12 cellular contexts compared by ENCODE assay signal in genomic region chr3:111277226-111277625, GRCh38.
DNase-seq lines count a peak whose midpoint lies in the region; ATAC-seq and TF ChIP-seq lines count a peak whose summit lies in the region.
"Had no signal": no experiment of that assay in that cellular context is flagged by ENCODE, and none has a peak within 500 bp of the region (broad histone marks: within the 10 kb centered on the region; RNA-seq: fewer than 3 reads in every experiment).

No MANE protein-coding gene starts in this region.

- H3K36me3 Mint-ChIP-seq in activated naive CD8-positive, alpha-beta T cell treated with anti-CD3 and anti-CD28 coated beads, Interleukin-2, amount 10 ng/mL, durations not matched to agents 7 days and 5 days, result peaks cover 7% of the 10 kb centered on the region
- no peaks in the 10 kb centered on the region for H3K36me3 Mint-ChIP-seq in activated naive CD8-positive, alpha-beta T cell treated with anti-CD3 and anti-CD28 coated beads for 36 hours
- no peaks in the 10 kb centered on the region for H3K36me3 Mint-ChIP-seq in WTC11

- H3K4me1 Mint-ChIP-seq in activated naive CD8-positive, alpha-beta T cell treated with anti-CD3 and anti-CD28 coated beads, Interleukin-2, amount 10 ng/mL, durations not matched to agents 7 days and 5 days, result peaks cover 20% of the 10 kb centered on the region
- H3K4me1 Mint-ChIP-seq in activated naive CD8-positive, alpha-beta T cell treated with anti-CD3 and anti-CD28 coated beads for 36 hours, result peaks cover 16% of the 10 kb centered on the region
- peaks cover 17% of the 10 kb centered on the region for H3K4me1 Mint-ChIP-seq in WTC11

- CTCF ChIA-PET in WTC11 (lab: Charles Lee), result interaction anchor here (0.7 to 1.5 kb wide), 8 partner anchors 11 to 301 kb away, joined by 3 to 14 read pairs (median 4); no protein-coding TSS in a partner anchor

- DNase-seq in activated naive CD8-positive, alpha-beta T cell treated with anti-CD3 and anti-CD28 coated beads, Interleukin-2, amount 10 ng/mL, durations not matched to agents 7 days and 5 days, result no peak
- DNase-seq in activated naive CD8-positive, alpha-beta T cell treated with anti-CD3 and anti-CD28 coated beads for 36 hours, result no peak
- no peak for DNase-seq in WTC11 (ENCODE audit: low spot score)
- peak; percentile 41 for DNase-seq in iPS DF 4.7 (ENCODE audit: extremely low read depth, low spot score)
- DNase-seq in NCI-H748 treated with DMSO at 0.1 percent for 48 hours (lab: John Stamatoyannopoulos, UW), result no peak
- DNase-seq in stimulated activated CD4-positive, alpha-beta T cell treated with anti-CD3 and anti-CD28 coated beads, Interleukin-4, amount 100 ng/mL, for 4 hours, result no peak
- DNase-seq in HUDEP-2 (lab: John Stamatoyannopoulos, UW; ENCODE audit: unreplicated experiment in 76 of 76), result no peak
- DNase-seq: activated gamma-delta T cell, BE2C, left cardiac atrium, Peyer's patch had no signal

- H3K9me3 Mint-ChIP-seq in activated naive CD8-positive, alpha-beta T cell treated with anti-CD3 and anti-CD28 coated beads, Interleukin-2, amount 10 ng/mL, durations not matched to agents 7 days and 5 days, result peaks cover 2% of the 10 kb centered on the region
- H3K9me3 Mint-ChIP-seq in activated naive CD8-positive, alpha-beta T cell treated with anti-CD3 and anti-CD28 coated beads for 36 hours, result no peaks in the 10 kb centered on the region
- no peaks in the 10 kb centered on the region for H3K9me3 Mint-ChIP-seq in WTC11

- no peaks in the 10 kb centered on the region for H3K27me3 Mint-ChIP-seq in activated naive CD8-positive, alpha-beta T cell treated with anti-CD3 and anti-CD28 coated beads, Interleukin-2, amount 10 ng/mL, durations not matched to agents 7 days and 5 days
- H3K27me3 Mint-ChIP-seq in activated naive CD8-positive, alpha-beta T cell treated with anti-CD3 and anti-CD28 coated beads for 36 hours, result no peaks in the 10 kb centered on the region
- no peaks in the 10 kb centered on the region for H3K27me3 Mint-ChIP-seq in WTC11 (ENCODE audit: low read depth)

- TF ChIP-seq CTCF in WTC11 (IDR thresholded peaks at IDR 0.05), result no peak

- H3K4me3 Mint-ChIP-seq in activated naive CD8-positive, alpha-beta T cell treated with anti-CD3 and anti-CD28 coated beads, Interleukin-2, amount 10 ng/mL, durations not matched to agents 7 days and 5 days, result peak overlapping the region; percentile 23
- H3K4me3 Mint-ChIP-seq in activated naive CD8-positive, alpha-beta T cell treated with anti-CD3 and anti-CD28 coated beads for 36 hours, result no peak overlapping the region
- H3K4me3 Mint-ChIP-seq in WTC11, result no peak overlapping the region

- no peak for ATAC-seq in activated naive CD8-positive, alpha-beta T cell treated with anti-CD3 and anti-CD28 coated beads, Interleukin-2, amount 10 ng/mL, durations not matched to agents 7 days and 5 days (ENCODE audit: low read depth)
- ATAC-seq in WTC11, result peak; percentile 87
- no peak for ATAC-seq in GM21717 (IDR thresholded peaks at IDR 0.05; ENCODE audit: unreplicated experiment)
- ATAC-seq: left cardiac atrium had no signal

- no peak overlapping the region for H3K27ac Mint-ChIP-seq in activated naive CD8-positive, alpha-beta T cell treated with anti-CD3 and anti-CD28 coated beads, Interleukin-2, amount 10 ng/mL, durations not matched to agents 7 days and 5 days
- H3K27ac Mint-ChIP-seq in activated naive CD8-positive, alpha-beta T cell treated with anti-CD3 and anti-CD28 coated beads for 36 hours, result no peak overlapping the region
- no peak overlapping the region for H3K27ac Mint-ChIP-seq in WTC11

- POLR2A ChIA-PET in activated naive CD8-positive, alpha-beta T cell treated with anti-CD3 and anti-CD28 coated beads, Interleukin-2, amount 10 ng/mL, durations not matched to agents 7 days and 5 days (lab: Charles Lee), result no interaction called here
- POLR2A ChIA-PET in WTC11 (lab: Charles Lee), result no interaction called here

TF ChIP-seq in WTC11, 78 proteins besides CTCF, POLR2A, EP300 and RAD21:
- TF ChIP-seq ETV6 (CRISPR knock-in tag; IDR thresholded peaks at IDR 0.05) (no peak), TCF7 (CRISPR knock-in tag; IDR thresholded peaks at IDR 0.05; ENCODE audit: low read depth) (no peak), ZMAT4 (CRISPR knock-in tag; IDR thresholded peaks at IDR 0.05) (no peak), ZBTB21 (CRISPR knock-in tag; IDR thresholded peaks at IDR 0.05; ENCODE audit: borderline replicate concordance) (no peak), NFE2L1 (CRISPR knock-in tag; IDR thresholded peaks at IDR 0.05) (no peak), E2F5 (CRISPR knock-in tag; IDR thresholded peaks at IDR 0.05) (no peak), SMAD3 (CRISPR knock-in tag; IDR thresholded peaks at IDR 0.05; ENCODE audit: borderline replicate concordance) (no peak), CBFB (CRISPR knock-in tag; IDR thresholded peaks at IDR 0.05; ENCODE audit: low read depth) (no peak), RORB (CRISPR knock-in tag; IDR thresholded peaks at IDR 0.05) (no peak)
- TF ChIP-seq, protein P1, sequence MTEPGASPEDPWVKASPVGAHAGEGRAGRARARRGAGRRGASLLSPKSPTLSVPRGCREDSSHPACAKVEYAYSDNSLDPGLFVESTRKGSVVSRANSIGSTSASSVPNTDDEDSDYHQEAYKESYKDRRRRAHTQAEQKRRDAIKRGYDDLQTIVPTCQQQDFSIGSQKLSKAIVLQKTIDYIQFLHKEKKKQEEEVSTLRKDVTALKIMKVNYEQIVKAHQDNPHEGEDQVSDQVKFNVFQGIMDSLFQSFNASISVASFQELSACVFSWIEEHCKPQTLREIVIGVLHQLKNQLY (CRISPR knock-in tag; IDR thresholded peaks at IDR 0.05), result no peak
- TF ChIP-seq, protein P2, sequence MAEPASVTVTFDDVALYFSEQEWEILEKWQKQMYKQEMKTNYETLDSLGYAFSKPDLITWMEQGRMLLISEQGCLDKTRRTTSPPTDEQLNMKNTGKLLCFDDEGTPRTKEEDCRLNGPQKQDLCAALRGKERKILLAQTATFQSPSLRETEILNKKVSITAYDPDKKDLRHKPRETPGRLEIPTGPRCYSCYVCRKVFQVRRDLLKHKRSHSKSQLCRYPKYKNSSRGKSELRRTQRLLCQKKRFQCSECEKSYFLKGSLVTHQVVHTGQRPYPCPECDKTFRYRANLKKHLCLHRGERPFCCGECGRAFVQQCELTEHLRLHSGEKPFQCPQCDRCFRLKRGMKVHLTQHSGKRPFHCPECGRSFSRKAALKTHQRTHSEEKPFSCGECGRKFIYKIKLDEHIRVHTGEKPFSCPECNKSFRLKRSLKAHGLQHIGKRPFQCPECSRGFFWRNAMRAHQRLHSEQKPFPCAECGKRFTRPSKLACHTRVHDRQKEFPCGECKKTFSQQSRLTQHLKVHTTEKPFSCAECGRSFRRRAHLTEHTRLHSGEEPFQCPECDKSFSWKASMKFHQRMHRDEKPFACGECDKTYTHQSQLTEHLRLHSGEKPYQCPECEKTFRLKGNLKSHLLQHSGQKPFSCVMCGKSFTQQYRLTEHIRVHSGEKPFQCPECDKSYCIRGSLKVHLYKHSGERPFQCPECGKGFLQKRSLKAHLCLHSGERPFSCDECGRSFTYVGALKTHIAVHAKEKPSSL (CRISPR knock-in tag; conservative IDR thresholded peaks at IDR 0.05), result no peak
